ENCODE assay signal across 8 cellular contexts in genomic region chr10:102452672-102453340, GRCh38. TPM values are rescaled to one million over a fixed set of nuclear protein-coding genes. Genes with fewer than 3 reads are reported as not detected.
A peak's percentile ranks its signal among the peaks of the same experiment; 100 is the strongest.
DNase-seq lines count a peak whose midpoint lies in the region; ATAC-seq and TF ChIP-seq lines count a peak whose summit lies in the region.

No MANE protein-coding gene starts in this region.

- no peaks in the 10 kb centered on the region for H3K9me3 ChIP-seq in Karpas-422 (ENCODE audit: low read length)
- no peaks in the 10 kb centered on the region for H3K9me3 ChIP-seq in spleen

- no peak for ATAC-seq in HG03439 (IDR thresholded peaks at IDR 0.05; ENCODE audit: unreplicated experiment)

- no peak overlapping the region for H2AFZ ChIP-seq in Karpas-422 (ENCODE audit: low read length)

- no peaks in the 10 kb centered on the region for H3K36me3 ChIP-seq in Karpas-422 (ENCODE audit: insufficient read depth, low read length)
- peaks cover 0 to 37% (median 8%) of the 10 kb centered on the region in 6 donors for H3K36me3 ChIP-seq in spleen

- H3K4me3 ChIP-seq in Karpas-422 (ENCODE audit: low read length) (no peak overlapping the region), fibroblast of villous mesenchyme (ENCODE audit: low read depth, low read length) (no peak overlapping the region), spleen (no peak overlapping the region)

- H3K9me2 ChIP-seq in Karpas-422 (replicated peaks; ENCODE audit: insufficient read depth, low read length), result no peaks in the 10 kb centered on the region

- H3K27me3 ChIP-seq in Karpas-422 (ENCODE audit: low read length), result no peaks in the 10 kb centered on the region
- H3K27me3 ChIP-seq in spleen (replicated peaks in 1 of 7), result no peaks in the 10 kb centered on the region

- WGBS in spleen, 5 donors, result 37 to 73% (median 54%) methylated on average over 3 of the region's 3 CpGs

- intact Hi-C loops in spleen (cut with DNase I; ENCODE audit: low total_unique reads), result no loop called here

- DNase-seq in A172 (ENCODE audit: low spot score) (peak; percentile 79), Karpas-422 (no peak), fibroblast of villous mesenchyme (ENCODE audit: low read depth) (peak; percentile 63), spleen (no peak), SK-N-DZ (ENCODE audit: low spot score) (no peak), NCI-H748 (lab: John Stamatoyannopoulos, UW; ENCODE audit: unreplicated experiment) (no peak)
- peak; percentile 44 for DNase-seq in activated T-cell treated with anti-CD3 and anti-CD28 coated beads, Interleukin-2, amount 50 U/mL, for 1 hour

- no peak for TF ChIP-seq POLR2A in spleen (IDR thresholded peaks at IDR 0.05)

- H3K4me2 ChIP-seq in Karpas-422 (ENCODE audit: low read depth, low read length, poor library complexity, severe bottlenecking), result peak overlapping the region; percentile 50

- TF ChIP-seq CTCF in fibroblast of villous mesenchyme (IDR thresholded peaks at IDR 0.05; ENCODE audit: insufficient read depth, low read depth, low read length), result no peak
- TF ChIP-seq CTCF in spleen (IDR thresholded peaks at IDR 0.05 in 8 of 11, conservative IDR thresholded peaks at IDR 0.05 in 3 of 11), result no peak

- H4K20me1 ChIP-seq in Karpas-422 (ENCODE audit: insufficient read depth, low read depth, low read length), result no peaks in the 10 kb centered on the region

- H3K27ac ChIP-seq in Karpas-422 (ENCODE audit: low read length), result no peak overlapping the region
- peak overlapping the region in 6 of 8 donors; percentile 34 to 93 (median 79) for H3K27ac ChIP-seq in spleen

- peaks cover 15% of the 10 kb centered on the region for H3K79me2 ChIP-seq in Karpas-422 (ENCODE audit: low read length)

- peak overlapping the region; percentile 8; the same call in 1 of the 2 replicates for H3K9ac ChIP-seq in Karpas-422 (ENCODE audit: low read length)

- H3K4me1 ChIP-seq in Karpas-422 (ENCODE audit: low read length) (peaks cover 44% of the 10 kb centered on the region), spleen (peaks cover 8 to 76% (median 35%) of the 10 kb centered on the region in 6 donors)

RNA-seq across cellular contexts. Expression of gene C10orf95, which starts 1.5 kb away (rescaled TPM):
- total RNA-seq in A172 (2014; rRNA removed; shearing (Covaris generic)), result not detected in 2 replicates
- total RNA-seq in Karpas-422 (2014; rRNA removed; shearing (Covaris generic); ENCODE audit: low replicate concordance), result 0.78 TPM in 1 of 2 replicates, not detected in the other
- not detected in 2 replicates for total RNA-seq in fibroblast of villous mesenchyme
- under 1 TPM in 4 of 7 donors, not detected in 3; 0.33 to 0.77 (median 0.47) TPM for total RNA-seq in spleen
- under 1 TPM; 0.06 to 0.33 (median 0.18) TPM for polyA plus RNA-seq in spleen
- polyA plus RNA-seq in SK-N-DZ (2014; cell fraction: cytosol; rRNA removed), result not detected in 2 replicates
- not detected in 2 replicates for polyA plus RNA-seq in SK-N-DZ (2014; cell fraction: nucleus; rRNA removed)

RNA-seq across cellular contexts. Expression of gene CUEDC2, which starts 20.4 kb away (rescaled TPM):
- total RNA-seq in A172 (2014; rRNA removed; shearing (Covaris generic)), result 121 and 123 TPM in 2 replicates
- 27.1 and 34.1 TPM in 2 replicates for total RNA-seq in Karpas-422 (2014; rRNA removed; shearing (Covaris generic); ENCODE audit: low replicate concordance)
- total RNA-seq in fibroblast of villous mesenchyme, result 51.0 and 54.8 TPM in 2 replicates
- total RNA-seq in spleen, result 10 to 100 TPM; 35.3 to 48.4 (median 43.0) TPM
- 10 to 100 TPM; 48.5 to 59.1 (median 58.7) TPM for polyA plus RNA-seq in spleen
- 130 and 171 TPM in 2 replicates for polyA plus RNA-seq in SK-N-DZ (2014; cell fraction: cytosol; rRNA removed)
- 127 and 172 TPM in 2 replicates for polyA plus RNA-seq in SK-N-DZ (2014; cell fraction: nucleus; rRNA removed)

RNA-seq across cellular contexts. Expression of gene FBXL15, which starts 32.2 kb away (rescaled TPM):
- total RNA-seq in A172 (2014; rRNA removed; shearing (Covaris generic)), result 14.6 and 20.0 TPM in 2 replicates
- 2.4 and 3.6 TPM in 2 replicates for total RNA-seq in Karpas-422 (2014; rRNA removed; shearing (Covaris generic); ENCODE audit: low replicate concordance)
- total RNA-seq in fibroblast of villous mesenchyme, result 4.3 and 8.4 TPM in 2 replicates
- 10 to 100 TPM; 16.7 to 27.9 (median 22.8) TPM for total RNA-seq in spleen
- 10 to 100 TPM; 17.6 to 28.7 (median 23.6) TPM for polyA plus RNA-seq in spleen
- polyA plus RNA-seq in SK-N-DZ (2014; cell fraction: cytosol; rRNA removed), result 34.1 and 42.6 TPM in 2 replicates
- polyA plus RNA-seq in SK-N-DZ (2014; cell fraction: nucleus; rRNA removed), result 47.1 and 53.0 TPM in 2 replicates

RNA-seq across cellular contexts. Expression of gene PSD, which starts 34.2 kb away (rescaled TPM):
- 0.07 TPM in 1 of 2 replicates, not detected in the other for total RNA-seq in A172 (2014; rRNA removed; shearing (Covaris generic))
- total RNA-seq in Karpas-422 (2014; rRNA removed; shearing (Covaris generic); ENCODE audit: low replicate concordance), result 0.19 and 0.61 TPM in 2 replicates
- total RNA-seq in fibroblast of villous mesenchyme (1.6 and 2.2 TPM in 2 replicates), spleen (1 to 10 TPM in 6 of 7 donors, under 1 TPM in 1; 0.59 to 2.5 (median 1.3) TPM)
- 1 to 10 TPM in 2 of 3 donors, under 1 TPM in 1; 0.65 to 1.1 (median 1.0) TPM for polyA plus RNA-seq in spleen
- polyA plus RNA-seq in SK-N-DZ (2014; cell fraction: cytosol; rRNA removed), result 19.2 and 20.4 TPM in 2 replicates
- 90.7 and 104 TPM in 2 replicates for polyA plus RNA-seq in SK-N-DZ (2014; cell fraction: nucleus; rRNA removed)

RNA-seq across cellular contexts. Expression of gene ACTR1A, which starts 49.7 kb away (rescaled TPM):
- total RNA-seq in A172 (2014; rRNA removed; shearing (Covaris generic)), result 163 and 193 TPM in 2 replicates
- total RNA-seq in Karpas-422 (2014; rRNA removed; shearing (Covaris generic); ENCODE audit: low replicate concordance), result 69.8 and 83.7 TPM in 2 replicates
- 130 and 142 TPM in 2 replicates for total RNA-seq in fibroblast of villous mesenchyme
- 10 to 100 TPM; 64.0 to 90.8 (median 76.7) TPM for total RNA-seq in spleen
- 10 to 100 TPM; 25.5 to 54.3 (median 34.7) TPM for polyA plus RNA-seq in spleen
- 149 and 157 TPM in 2 replicates for polyA plus RNA-seq in SK-N-DZ (2014; cell fraction: cytosol; rRNA removed)
- polyA plus RNA-seq in SK-N-DZ (2014; cell fraction: nucleus; rRNA removed), result 83.3 and 95.2 TPM in 2 replicates

Comparison
In these comparisons a context has a peak if more than half of its experiments do, and no peak if none do; other contexts are left out.
1. DNase-seq: peak in A172 (single experiment), activated T-cell treated with anti-CD3 and anti-CD28 coated beads, Interleukin-2, amount 50 U/mL, for 1 hour (single experiment) and fibroblast of villous mesenchyme (single experiment); none in Karpas-422 (single experiment), spleen (single experiment), SK-N-DZ (single experiment) and NCI-H748 (single experiment).